Comparison of ENCODE assay signal across 13 cellular contexts in genomic region chr7:1842321-1843221, GRCh38.
DNase-seq lines count a peak whose midpoint lies in the region; ATAC-seq, FAIRE-seq and TF ChIP-seq lines count a peak whose summit lies in the region.
"Had no signal": no experiment of that assay in that cellular context is flagged by ENCODE, and none has a peak within 500 bp of the region (broad histone marks: within the 10 kb centered on the region; RNA-seq: fewer than 3 reads in every experiment).

No MANE protein-coding gene starts in this region.

- ATAC-seq in Right ventricle myocardium inferior: peak; percentile 30
- ATAC-seq in mucosa of descending colon: no peak
- ATAC-seq in omental fat pad (ENCODE audit: low FRiP score): no peak
- ATAC-seq: body of pancreas had no signal

- H3K14ac ChIP-seq in H1 (ENCODE audit: insufficient read length): no peak overlapping the region

- H3K23ac ChIP-seq in H1 (ENCODE audit: insufficient read length): no peak overlapping the region

- no peak overlapping the region for H2BK5ac ChIP-seq in H1 (ENCODE audit: low read depth, low read length)

- no peak overlapping the region for H2AK5ac ChIP-seq in H1 (ENCODE audit: low read depth, low read length)

- 91% methylated on average over 27 of the region's 31 CpGs; no CpG with 5 or more reads in 1 of the 2 experiments for WGBS in H1 (ENCODE audit: extremely low coverage in 1 of 2, insufficient coverage in 1 of 2, insufficient read length in 1 of 2, insufficient replicate concordance in 2 of 2, low coverage in 1 of 2, low lambda C conversion rate in 2 of 2, missing lambda C conversion rate in 1 of 2), 2 experiments

- CTCF ChIA-PET in H1 (lab: Charles Lee; ENCODE audit: partially characterized antibody): interaction anchor here (0.7 to 2.9 kb wide), 10 partner anchors 13 to 368 kb away, joined by 3 to 10 read pairs (median 4); no protein-coding TSS in a partner anchor

- no peaks in the 10 kb centered on the region for H3K27me3 ChIP-seq in right atrium auricular region
- H3K27me3 ChIP-seq in H1 (replicated peaks in 1 of 4; ENCODE audit: control insufficient read depth in 3 of 4, extremely low read depth in 1 of 4, insufficient read depth in 3 of 4, low read length in 3 of 4): no peaks in the 10 kb centered on the region
- H3K27me3 ChIP-seq: body of pancreas had no signal

- intact Hi-C loops in Right ventricle myocardium inferior (cut with DNase I): no loop called here
- intact Hi-C loops in mucosa of descending colon (cut with DNase I, micrococcal nuclease): no loop called here

- H3K4ac ChIP-seq in H1 (replicated peaks; ENCODE audit: insufficient read length, low read depth, low read length): no peak overlapping the region

- H3K27ac ChIP-seq in right atrium auricular region: no peak overlapping the region
- no peak overlapping the region for H3K27ac ChIP-seq in H1 (ENCODE audit: low read depth, low read length)
- H3K27ac ChIP-seq: body of pancreas, skin epidermis had no signal

- H3K4me1 ChIP-seq in right atrium auricular region: no peaks in the 10 kb centered on the region
- H3K4me1 ChIP-seq in H1 (replicated peaks in 1 of 4; ENCODE audit: control insufficient read depth in 3 of 4, insufficient read depth in 4 of 4, low read length in 3 of 4): no peaks in the 10 kb centered on the region; a peak in 1 of 7 replicates
- H3K4me1 ChIP-seq in mucosa of descending colon (ENCODE audit: low read depth): no peaks in the 10 kb centered on the region
- H3K4me1 ChIP-seq: body of pancreas had no signal

- H3K36me3 ChIP-seq in right atrium auricular region: no peaks in the 10 kb centered on the region
- no peaks in the 10 kb centered on the region for H3K36me3 ChIP-seq in H1 (ENCODE audit: control insufficient read depth in 2 of 4, insufficient read depth in 4 of 4, low read length in 3 of 4)
- H3K36me3 ChIP-seq in mucosa of descending colon (ENCODE audit: low read depth): no peaks in the 10 kb centered on the region

- H3K9me3 ChIP-seq in right atrium auricular region (no peaks in the 10 kb centered on the region), H1 (ENCODE audit: insufficient read depth in 2 of 2, low read depth in 1 of 2, low read length in 1 of 2) (no peaks in the 10 kb centered on the region), mucosa of descending colon (no peaks in the 10 kb centered on the region)
- H3K9me3 ChIP-seq: body of pancreas had no signal

- H4K8ac ChIP-seq in H1 (ENCODE audit: extremely low read depth, insufficient read depth, low read length): peak overlapping the region; percentile 51; the same call in 1 of the 2 replicates

- no peak overlapping the region for H2BK120ac ChIP-seq in H1 (replicated peaks; ENCODE audit: low read depth, low read length)

- no peaks in the 10 kb centered on the region for H3K23me2 ChIP-seq in H1 (ENCODE audit: low read depth, low read length)

- H3K56ac ChIP-seq in H1 (replicated peaks; ENCODE audit: insufficient read length, low read depth, low read length): no peak overlapping the region

- H3K79me1 ChIP-seq in H1 (ENCODE audit: low read depth, low read length): no peaks in the 10 kb centered on the region

- H3K79me2 ChIP-seq in H1 (ENCODE audit: control insufficient read depth in 1 of 2, insufficient read depth in 2 of 2, low read length in 2 of 2): no peaks in the 10 kb centered on the region

- no peak overlapping the region for H3K18ac ChIP-seq in H1 (ENCODE audit: extremely low read depth, low read length)

- H3K4me2 ChIP-seq in H1 (ENCODE audit: insufficient read depth in 1 of 2, low read depth in 2 of 2, low read length in 2 of 2): no peak overlapping the region

- TF ChIP-seq EP300 in H1 (IDR thresholded peaks at IDR 0.05; ENCODE audit: borderline replicate concordance in 1 of 2, low read depth in 2 of 2, low read length in 2 of 2): no peak

- no peak for TF ChIP-seq POLR2A in H1 (IDR thresholded peaks at IDR 0.05; ENCODE audit: control extremely low read depth in 1 of 2, low read depth in 2 of 2, low read length in 2 of 2)

- no peak for FAIRE-seq in H1 (lab: Jason Lieb, UNC)

- DNase-seq in Right ventricle myocardium inferior (ENCODE audit: missing footprints) (peak; percentile 59), right atrium auricular region (ENCODE audit: low spot score) (no peak), H1 (ENCODE audit: low read depth in 1 of 2, low spot score in 2 of 2) (no peak), mucosa of descending colon (peak in 2 of 3 donors; percentile 11 to 42), putamen (ENCODE audit: low spot score) (no peak), omental fat pad (ENCODE audit: low spot score) (no peak), foreskin melanocyte (no peak)
- DNase-seq in stimulated activated CD4-positive, alpha-beta T cell treated with anti-CD3 and anti-CD28 coated beads, Interleukin-4, amount 100 ng/mL, for 24 hours: no peak
- DNase-seq: activated T-cell treated with anti-CD3 and anti-CD28 coated beads for 4 hours, NCI-H226, trophoblast cell had no signal

- no peak overlapping the region for H2BK20ac ChIP-seq in H1 (ENCODE audit: low read length)

- no peak overlapping the region for H2BK12ac ChIP-seq in H1 (ENCODE audit: low read depth, low read length)

- no peak overlapping the region for H3K4me3 ChIP-seq in right atrium auricular region
- H3K4me3 ChIP-seq in H1 (ENCODE audit: extremely low read depth in 1 of 4, insufficient read depth in 2 of 4, low read depth in 3 of 4, low read length in 4 of 4): no peak overlapping the region
- H3K4me3 ChIP-seq in mucosa of descending colon: no peak overlapping the region
- H3K4me3 ChIP-seq: body of pancreas, skin epidermis had no signal

- no peak overlapping the region for H4K5ac ChIP-seq in H1 (ENCODE audit: insufficient read length, low read depth, low read length)

- peak in 1 of 2 experiments; percentile 27; a peak in 1 of 4 replicates for TF ChIP-seq RAD21 in H1 (IDR thresholded peaks at IDR 0.05 in 1 of 2, conservative IDR thresholded peaks at IDR 0.05 in 1 of 2; ENCODE audit: low read depth in 2 of 2, low read length in 2 of 2)

- no peak overlapping the region for H2BK15ac ChIP-seq in H1 (ENCODE audit: low read length)

- H4K91ac ChIP-seq in H1 (replicated peaks; ENCODE audit: insufficient read length, low read length): no peak overlapping the region

- H2AFZ ChIP-seq in H1 (ENCODE audit: low read length): no peak overlapping the region

- POLR2A ChIA-PET in H1 (lab: Charles Lee; ENCODE audit: partially characterized antibody): no interaction called here

- H3K9ac ChIP-seq in H1 (replicated peaks in 1 of 4; ENCODE audit: extremely low read depth in 1 of 4, low read depth in 3 of 4, low read length in 3 of 4): no peak overlapping the region

- H4K20me1 ChIP-seq in H1 (replicated peaks in 1 of 2; ENCODE audit: control insufficient read depth in 1 of 2, insufficient read depth in 2 of 2, low read length in 2 of 2): peaks cover 3 to 4% of the 10 kb centered on the region in 2 experiments

- no peak for TF ChIP-seq CTCF in right atrium auricular region (IDR thresholded peaks at IDR 0.05)
- TF ChIP-seq CTCF in H1 (IDR thresholded peaks at IDR 0.05; ENCODE audit: control extremely low read depth in 1 of 3, insufficient read depth in 1 of 3, low read depth in 1 of 3, low read length in 3 of 3): peak in 2 of 3 experiments; percentile 18 to 25; a peak in 2 of 4 replicates
- TF ChIP-seq CTCF in mucosa of descending colon (IDR thresholded peaks at IDR 0.05): no peak
- no peak for TF ChIP-seq CTCF in omental fat pad (IDR thresholded peaks at IDR 0.05)

TF ChIP-seq in H1, 55 proteins besides CTCF, POLR2A, EP300 and RAD21:
- TF ChIP-seq CREB1 (IDR thresholded peaks at IDR 0.05) (no peak), TBP (IDR thresholded peaks at IDR 0.05; ENCODE audit: low read depth, low read length) (no peak), CHD2 (IDR thresholded peaks at IDR 0.05; ENCODE audit: low read length) (no peak), BACH1 (IDR thresholded peaks at IDR 0.05; ENCODE audit: low read length) (no peak), ATF3 (IDR thresholded peaks at IDR 0.05; ENCODE audit: insufficient read depth, low read depth, low read length) (no peak), TEAD4 (IDR thresholded peaks at IDR 0.05; ENCODE audit: low read depth, low read length) (no peak), TAF7 (optimal IDR thresholded peaks at IDR 0.05; ENCODE audit: borderline replicate concordance, low read depth, low read length) (no peak), HDAC2 (IDR thresholded peaks at IDR 0.05; ENCODE audit: borderline replicate concordance in 1 of 2, low read depth in 2 of 2, low read length in 2 of 2) (no peak), JUN (IDR thresholded peaks at IDR 0.05; ENCODE audit: low read depth, low read length) (no peak), E2F6 (IDR thresholded peaks at IDR 0.05) (no peak), EZH2 (IDR thresholded peaks at IDR 0.05; ENCODE audit: low read depth, low read length, severe bottlenecking) (no peak), SUZ12 (IDR thresholded peaks at IDR 0.05; ENCODE audit: low read length) (no peak), PHF8 (conservative IDR thresholded peaks at IDR 0.05; ENCODE audit: low read depth, low read length) (no peak), KDM5A (IDR thresholded peaks at IDR 0.05; ENCODE audit: low read length) (no peak), ZNF274 (IDR thresholded peaks at IDR 0.05; ENCODE audit: borderline replicate concordance, extremely low read depth, low read length) (no peak)

Comparison
In these comparisons a context has a peak if more than half of its experiments do, and no peak if none do; other contexts are left out.
1. DNase-seq: peak in Right ventricle myocardium inferior (single experiment) and mucosa of descending colon (2 of 3); none in right atrium auricular region (single experiment), H1 (0 of 2), putamen (single experiment), omental fat pad (single experiment), stimulated activated CD4-positive, alpha-beta T cell treated with anti-CD3 and anti-CD28 coated beads, Interleukin-4, amount 100 ng/mL, for 24 hours (single experiment) and foreskin melanocyte (single experiment).
2. CTCF ChIP-seq: peak in H1 (2 of 3); none in right atrium auricular region (0 of 2), mucosa of descending colon (single experiment) and omental fat pad (0 of 3).